Comparison of ENCODE assay signal across 9 cellular contexts in genomic region chr20:23147647-23147963, GRCh38.
DNase-seq lines count a peak whose midpoint lies in the region; ATAC-seq, FAIRE-seq and TF ChIP-seq lines count a peak whose summit lies in the region.
"Had no signal": no experiment of that assay in that cellular context is flagged by ENCODE, and none has a peak within 500 bp of the region (broad histone marks: within the 10 kb centered on the region; RNA-seq: fewer than 3 reads in every experiment).

No MANE protein-coding gene starts in this region.

- peak overlapping the region in 9 of 12 donors; percentile 60 to 89 (median 69) for H3K27ac ChIP-seq in heart left ventricle
- peak overlapping the region; percentile 50 for H3K27ac ChIP-seq in GM12878 (ENCODE audit: control insufficient read depth, insufficient read depth)
- H3K27ac ChIP-seq in muscle layer of duodenum (ENCODE audit: low read length), result peak overlapping the region; percentile 27
- H3K27ac ChIP-seq in upper lobe of right lung, result peak overlapping the region; percentile 73
- no peak overlapping the region for H3K27ac ChIP-seq in ovary

- H3K4me3 ChIP-seq in heart left ventricle, result no peak overlapping the region
- no peak overlapping the region for H3K4me3 ChIP-seq in GM12878
- H3K4me3 ChIP-seq in muscle layer of duodenum (ENCODE audit: low read depth in 1 of 2, low read length in 2 of 2), result no peak overlapping the region
- H3K4me3 ChIP-seq in upper lobe of right lung, result no peak overlapping the region
- no peak overlapping the region for H3K4me3 ChIP-seq in ovary
- H3K4me3 ChIP-seq: adrenal gland had no signal

- DNase-seq in heart left ventricle, result no peak
- DNase-seq in Right ventricle myocardium superior, result no peak
- no peak for DNase-seq in GM12878 (ENCODE audit: low read depth, low spot score)
- no peak for DNase-seq in upper lobe of right lung
- DNase-seq in ovary, result no peak
- no peak for DNase-seq in superior temporal gyrus (ENCODE audit: extremely low spot score)
- DNase-seq in NCI-H82 (lab: John Stamatoyannopoulos, UW), result no peak

- 57 to 69% (median 66%) methylated on average over 4 of the region's 4 CpGs for whole genome bisulfite sequencing in heart left ventricle, 4 donors
- 0% methylated on average over 4 of the region's 4 CpGs for WGBS in GM12878 (ENCODE audit: insufficient coverage, insufficient replicate concordance, low lambda C conversion rate, missing lambda C conversion rate)
- WGBS in ovary, 3 donors, result 66 to 80% (median 73%) methylated on average over 4 of the region's 4 CpGs

- no peaks in the 10 kb centered on the region for H3K79me2 ChIP-seq in GM12878 (ENCODE audit: control insufficient read depth, insufficient read depth, low read length)

- H3K27me3 ChIP-seq in heart left ventricle, result no peaks in the 10 kb centered on the region
- no peaks in the 10 kb centered on the region for H3K27me3 ChIP-seq in GM12878 (replicated peaks in 1 of 2; ENCODE audit: control insufficient read depth in 2 of 2, insufficient read depth in 2 of 2, low read length in 1 of 2)
- no peaks in the 10 kb centered on the region for H3K27me3 ChIP-seq in muscle layer of duodenum (ENCODE audit: low read depth, low read length)
- no peaks in the 10 kb centered on the region for H3K27me3 ChIP-seq in upper lobe of right lung
- H3K27me3 ChIP-seq in ovary, result no peaks in the 10 kb centered on the region
- H3K27me3 ChIP-seq: adrenal gland had no signal

- TF ChIP-seq RAD21 in GM12878 (IDR thresholded peaks at IDR 0.05; ENCODE audit: insufficient read depth, low read depth, low read length), result no peak

- ATAC-seq in heart left ventricle, result no peak
- no peak for ATAC-seq in Right ventricle myocardium superior (ENCODE audit: poor library complexity)
- ATAC-seq in GM12878, result no peak
- ATAC-seq in upper lobe of right lung, result no peak

- 0 out of 2 replicates have a peak overlapping the region, but pooled peaks have one; percentile 34 for H3K4me2 ChIP-seq in GM12878 (ENCODE audit: control insufficient read depth, insufficient read depth)

- H4K20me1 ChIP-seq in GM12878 (ENCODE audit: control insufficient read depth, insufficient read depth), result no peaks in the 10 kb centered on the region

- H2AFZ ChIP-seq in GM12878 (ENCODE audit: control insufficient read depth, low read depth, low read length), result no peak overlapping the region; the same call in 1 of the 2 replicates

- no peak for FAIRE-seq in GM12878 (lab: Jason Lieb, UNC)

- H3K4me1 ChIP-seq in heart left ventricle (peaks cover 4 to 97% (median 52%) of the 10 kb centered on the region in 12 donors), GM12878 (ENCODE audit: control insufficient read depth, insufficient read depth, low read length) (peaks cover 35% of the 10 kb centered on the region), muscle layer of duodenum (ENCODE audit: control insufficient read depth in 1 of 2, insufficient read depth in 2 of 2, low read length in 2 of 2) (peaks cover 7 to 13% of the 10 kb centered on the region in 2 donors), upper lobe of right lung (peaks cover 33% of the 10 kb centered on the region), ovary (ENCODE audit: insufficient read depth) (peaks cover 5% of the 10 kb centered on the region)

- no peak overlapping the region for H3K9ac ChIP-seq in GM12878 (ENCODE audit: control insufficient read depth, insufficient read depth, low read length)

- TF ChIP-seq CTCF in heart left ventricle (IDR thresholded peaks at IDR 0.05), result no peak
- no peak for TF ChIP-seq CTCF in GM12878 (IDR thresholded peaks at IDR 0.05 in 2 of 3, conservative IDR thresholded peaks at IDR 0.05 in 1 of 3; ENCODE audit: control insufficient read depth in 2 of 3, extremely low read depth in 1 of 3, insufficient read depth in 1 of 3, low read depth in 3 of 3, low read length in 3 of 3)
- no peak for TF ChIP-seq CTCF in upper lobe of right lung (IDR thresholded peaks at IDR 0.05)
- TF ChIP-seq CTCF in ovary (IDR thresholded peaks at IDR 0.05), result no peak

- no peaks in the 10 kb centered on the region for H3K36me3 ChIP-seq in heart left ventricle
- no peaks in the 10 kb centered on the region for H3K36me3 ChIP-seq in GM12878 (ENCODE audit: control insufficient read depth in 2 of 2, insufficient read depth in 2 of 2, low read length in 1 of 2)
- no peaks in the 10 kb centered on the region for H3K36me3 ChIP-seq in muscle layer of duodenum (ENCODE audit: control insufficient read depth in 1 of 2, insufficient read depth in 2 of 2, low read length in 2 of 2)
- no peaks in the 10 kb centered on the region for H3K36me3 ChIP-seq in upper lobe of right lung
- H3K36me3 ChIP-seq in ovary, result no peaks in the 10 kb centered on the region
- H3K36me3 ChIP-seq: adrenal gland had no signal

- H3K9me3 ChIP-seq in heart left ventricle (no peaks in the 10 kb centered on the region), GM12878 (replicated peaks; ENCODE audit: control insufficient read depth, insufficient read depth, low read length) (no peaks in the 10 kb centered on the region), muscle layer of duodenum (ENCODE audit: control insufficient read depth in 1 of 2, low read length in 2 of 2) (no peaks in the 10 kb centered on the region), upper lobe of right lung (no peaks in the 10 kb centered on the region), ovary (no peaks in the 10 kb centered on the region)
- H3K9me3 ChIP-seq: adrenal gland had no signal

- RAD21 ChIA-PET in GM12878 (lab: Charles Lee; ENCODE audit: unreplicated experiment), result interaction anchor here (0.7 to 2.7 kb wide), 7 partner anchors 12 to 46 kb away, joined by 3 to 11 read pairs (median 4); no protein-coding TSS in a partner anchor

- TF ChIP-seq EP300 in GM12878 (IDR thresholded peaks at IDR 0.05; ENCODE audit: borderline replicate concordance in 1 of 2, control insufficient read depth in 1 of 2, low read depth in 2 of 2, low read length in 2 of 2) (no peak), ovary (IDR thresholded peaks at IDR 0.05) (no peak)

- SMC1A ChIA-PET in GM12878 (lab: Charles Lee; ENCODE audit: uncharacterized antibody, unreplicated experiment), result interaction anchor here (1.0 to 7.1 kb wide), 9 partner anchors 13 to 90 kb away, joined by 3 to 58 read pairs (median 7); no protein-coding TSS in a partner anchor

- CTCF ChIA-PET in GM12878 (lab: Yijun Ruan, JAX), result interaction anchor here (1.2 to 1.5 kb wide), 3 partner anchors 29 to 54 kb away, joined by 4 to 5 read pairs (median 5); no protein-coding TSS in a partner anchor

- no peak for TF ChIP-seq POLR2A in heart left ventricle (IDR thresholded peaks at IDR 0.05)
- no peak for TF ChIP-seq POLR2A in GM12878 (IDR thresholded peaks at IDR 0.05; ENCODE audit: low read depth, low read length)
- TF ChIP-seq POLR2A in ovary (IDR thresholded peaks at IDR 0.05), result no peak

- in situ Hi-C loops in GM12878 (cut with MboI), result no loop called here

- intact Hi-C loops in heart left ventricle (cut with DNase I), result no loop called here
- intact Hi-C loops in Right ventricle myocardium superior (cut with DNase I), result no loop called here
- intact Hi-C loops in GM12878 (cut with micrococcal nuclease; ENCODE audit: unreplicated experiment), result no loop called here
- intact Hi-C loops in upper lobe of right lung (cut with DNase I), result no loop called here
- intact Hi-C loops in ovary (cut with DNase I), result loop anchor here in 1 of 4 donors (10.0 kb wide), 1 partner anchor 93 kb away; no protein-coding TSS in a partner anchor

- POLR2A ChIA-PET in GM12878 (lab: Charles Lee), result interaction anchor here (0.8 to 1.4 kb wide), 5 partner anchors 29 to 61 kb away, joined by 3 to 4 read pairs (median 3); partner anchors contain the start of gene CD93

- BruUV-seq in GM12878 (replicated peaks; lab: Mats Ljungman, UMichigan), result no TSS peak

TF ChIP-seq in GM12878, 131 proteins besides CTCF, POLR2A, EP300 and RAD21:
- TF ChIP-seq ZNF24 (IDR thresholded peaks at IDR 0.05), result no peak
- TF ChIP-seq SMARCA5 (IDR thresholded peaks at IDR 0.05), result 0 out of 2 replicates have a peak, but pooled peaks have one; percentile 12
- TF ChIP-seq IKZF2 (IDR thresholded peaks at IDR 0.05), result 0 out of 4 replicates have a peak, but pooled peaks of 1 of the 2 experiments have one; percentile 18
- TF ChIP-seq ZNF384 (IDR thresholded peaks at IDR 0.05; ENCODE audit: borderline replicate concordance, low read depth, low read length), result no peak
- TF ChIP-seq MEF2A (IDR thresholded peaks at IDR 0.05; ENCODE audit: insufficient read depth, low read depth, low read length), result 0 out of 2 replicates have a peak, but pooled peaks have one; percentile 24
- TF ChIP-seq CREB1 (IDR thresholded peaks at IDR 0.05; ENCODE audit: low read depth), result no peak
- TF ChIP-seq JUND (IDR thresholded peaks at IDR 0.05; ENCODE audit: low read depth, low read length), result no peak
- TF ChIP-seq RELB (IDR thresholded peaks at IDR 0.05; ENCODE audit: low read depth), result no peak; the same call in 1 of the 2 replicates

Comparison
In these comparisons a context has a peak if more than half of its experiments do, and no peak if none do; other contexts are left out.
1. H3K27ac ChIP-seq: peak in heart left ventricle (9 of 12), GM12878 (single experiment), muscle layer of duodenum (single experiment) and upper lobe of right lung (single experiment); none in ovary (0 of 2).